ENCODE assay signal across 8 cellular contexts in the genomic region with DNA sequence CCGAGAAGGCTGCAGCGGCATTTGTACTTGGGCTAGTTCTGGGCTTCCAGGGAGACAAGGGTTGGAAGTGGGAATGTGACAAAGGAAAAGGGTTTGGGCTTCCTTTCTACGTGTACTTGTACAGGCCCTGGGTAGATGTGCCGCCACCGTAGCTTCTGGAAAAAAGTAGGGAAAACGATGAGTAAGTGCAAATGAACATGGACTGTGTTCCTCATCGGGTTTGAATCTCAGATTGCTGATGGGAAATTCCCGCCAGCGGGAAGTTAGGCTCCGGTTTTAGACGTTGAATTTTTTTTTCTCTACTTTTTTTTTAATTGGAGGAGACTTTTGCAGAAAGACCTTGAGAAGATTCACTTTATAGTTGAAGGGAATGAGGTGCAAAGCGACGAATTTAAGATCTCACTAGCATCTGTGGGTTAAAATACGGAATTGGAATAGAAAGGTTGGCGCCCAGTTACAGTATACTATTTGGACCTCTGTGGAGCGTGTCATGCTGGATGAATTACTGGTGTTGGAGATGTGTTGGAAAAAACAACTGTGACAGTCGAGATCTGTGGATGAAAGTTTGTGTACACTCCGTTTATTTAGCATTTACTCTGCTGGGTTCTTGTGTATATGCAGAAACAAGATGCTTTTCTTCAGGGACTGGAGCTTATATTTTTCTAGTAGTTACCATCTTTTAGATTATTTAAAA. TPM values are rescaled to one million over a fixed set of nuclear protein-coding genes. Genes with fewer than 3 reads are reported as not detected.
A peak's percentile ranks its signal among the peaks of the same experiment; 100 is the strongest.
DNase-seq lines count a peak whose midpoint lies in the region; ATAC-seq and TF ChIP-seq lines count a peak whose summit lies in the region.

No MANE protein-coding gene starts in this region.

- no peak overlapping the region for H2AK5ac ChIP-seq in mesendoderm (ENCODE audit: low read length)

- no peaks in the 10 kb centered on the region for H3K9me3 ChIP-seq in aorta (ENCODE audit: control insufficient read depth, low read length)

- no CpG with 5 or more reads among the region's 18 CpGs for WGBS in mesendoderm (ENCODE audit: extremely low coverage, insufficient coverage, low lambda C conversion rate)
- 0 to 1% methylated on average over 18 of the region's 18 CpGs for WGBS in aorta, 2 donors

- H3K9ac ChIP-seq in mesendoderm (ENCODE audit: low read length): peak overlapping the region; percentile 97

- DNase-seq in GM06990 (ENCODE audit: extremely low read depth, insufficient read length): no peak
- DNase-seq in M059J (ENCODE audit: low read depth): peak; percentile 62
- peak; percentile 6 to 44 for DNase-seq in cardiac fibroblast (ENCODE audit: low read depth in 2 of 2)
- no peak for DNase-seq in mesendoderm
- peak in 1 of 2 donors; percentile 57 for DNase-seq in aorta
- no peak for DNase-seq in NCI-H226
- DNase-seq in retina: no peak

- no peaks in the 10 kb centered on the region for H3K79me1 ChIP-seq in mesendoderm (ENCODE audit: low read length)

- intact Hi-C loops in aorta (cut with DNase I): loop anchor here in 1 of 2 donors (10.0 kb wide), 1 partner anchor 518 kb away; the partner anchor contains the start of gene GM2A

- H3K56ac ChIP-seq in mesendoderm (ENCODE audit: low read length): peak overlapping the region; percentile 98

- H3K27ac ChIP-seq in mesendoderm (ENCODE audit: low read depth, low read length) (no peak overlapping the region), aorta (ENCODE audit: low read depth in 1 of 2, low read length in 2 of 2) (peak overlapping the region; percentile 30 to 76)

- H3K79me2 ChIP-seq in mesendoderm (ENCODE audit: control insufficient read depth, insufficient read depth, low read length): peaks cover 58% of the 10 kb centered on the region

- H3K36me3 ChIP-seq in GM06990 (ENCODE audit: control insufficient read depth, insufficient read depth, low read length) (peaks cover 2% of the 10 kb centered on the region), mesendoderm (ENCODE audit: control insufficient read depth, insufficient read depth, low read length) (no peaks in the 10 kb centered on the region), aorta (ENCODE audit: control insufficient read depth in 1 of 2, insufficient read depth in 2 of 2, low read length in 1 of 2) (peaks cover 0 to 2% of the 10 kb centered on the region in 2 donors)

- peak overlapping the region; percentile 89 for H3K4me2 ChIP-seq in mesendoderm (ENCODE audit: low read length)

- H3K4ac ChIP-seq in mesendoderm (ENCODE audit: low read depth, low read length): no peak overlapping the region

- no peak overlapping the region for H3K18ac ChIP-seq in mesendoderm (ENCODE audit: low read length)

- ATAC-seq in aorta (ENCODE audit: low FRiP score): no peak
- ATAC-seq in GM18870 (IDR thresholded peaks at IDR 0.05; ENCODE audit: unreplicated experiment): no peak

- H3K4me1 ChIP-seq in mesendoderm (ENCODE audit: control insufficient read depth, low read depth, low read length): peaks cover 3% of the 10 kb centered on the region
- H3K4me1 ChIP-seq in aorta (ENCODE audit: control insufficient read depth in 1 of 2, insufficient read depth in 2 of 2, low read length in 2 of 2): no peaks in the 10 kb centered on the region

- TF ChIP-seq CTCF in GM06990 (IDR thresholded peaks at IDR 0.05; ENCODE audit: insufficient read depth, low read length, poor library complexity, severe bottlenecking) (no peak), cardiac fibroblast (IDR thresholded peaks at IDR 0.05; ENCODE audit: low read depth, low read length) (no peak)

- no peak overlapping the region for H2BK15ac ChIP-seq in mesendoderm (replicated peaks; ENCODE audit: low read depth)

- no peak overlapping the region for H2BK120ac ChIP-seq in mesendoderm (ENCODE audit: low read depth, low read length)

- H2BK5ac ChIP-seq in mesendoderm (ENCODE audit: low read length): no peak overlapping the region

- no peak overlapping the region for H4K8ac ChIP-seq in mesendoderm (ENCODE audit: low read depth, low read length)

- no peak overlapping the region for H3K23ac ChIP-seq in mesendoderm (ENCODE audit: low read length)

- no peak overlapping the region for H4K5ac ChIP-seq in mesendoderm (ENCODE audit: low read length)

- H3K4me3 ChIP-seq in GM06990 (replicated peaks; ENCODE audit: low read depth, low read length) (peak overlapping the region; percentile 96), cardiac fibroblast (replicated peaks in 1 of 2; ENCODE audit: low read depth in 2 of 2, low read length in 2 of 2) (peak overlapping the region; percentile 87 to 92), mesendoderm (ENCODE audit: low read length) (peak overlapping the region; percentile 60), aorta (ENCODE audit: low read length in 2 of 2) (peak overlapping the region; percentile 48 to 59)

- H3K27me3 ChIP-seq in GM06990 (replicated peaks; ENCODE audit: control insufficient read depth, insufficient read depth, low read length): no peaks in the 10 kb centered on the region
- H3K27me3 ChIP-seq in mesendoderm (ENCODE audit: insufficient read depth, low read length, poor library complexity): no peaks in the 10 kb centered on the region
- H3K27me3 ChIP-seq in aorta (ENCODE audit: control insufficient read depth in 1 of 2, insufficient read depth in 2 of 2, low read length in 1 of 2): no peaks in the 10 kb centered on the region

RNA-seq across cellular contexts. Expression of gene G3BP1, which starts 1.3 kb away (rescaled TPM):
- 124 and 167 TPM in 2 replicates for total RNA-seq in M059J (2014; rRNA removed; shearing (Covaris generic))
- 191 TPM for polyA plus RNA-seq in mesendoderm (2013, experiment 1 of 2)
- polyA plus RNA-seq in mesendoderm (2013, experiment 2 of 2): 192 TPM
- 100 to 1,000 TPM; 120 to 140 TPM for total RNA-seq in aorta
- polyA plus RNA-seq in aorta: 10 to 100 TPM; 18.7 to 19.0 TPM

RNA-seq across cellular contexts. Expression of gene ATOX1, which starts 14.6 kb away (rescaled TPM):
- 169 and 189 TPM in 2 replicates for total RNA-seq in M059J (2014; rRNA removed; shearing (Covaris generic))
- polyA plus RNA-seq in mesendoderm (2013, experiment 1 of 2): 143 TPM
- polyA plus RNA-seq in mesendoderm (2013, experiment 2 of 2): 143 TPM
- total RNA-seq in aorta: 10 to 100 TPM; 61.7 to 64.7 TPM
- polyA plus RNA-seq in aorta: 100 to 1,000 TPM; 168 to 210 TPM

Comparison
In these comparisons a context has a peak if more than half of its experiments do, and no peak if none do; other contexts are left out.
1. DNase-seq: peak in M059J (single experiment) and cardiac fibroblast (2 of 2); none in GM06990 (single experiment), mesendoderm (single experiment), NCI-H226 (single experiment) and retina (single experiment).
2. Peak in every context shown above with its lines, with median percentiles within 50 percentile points of each other: H3K4me3 ChIP-seq.